ENCODE assay signal across 10 cellular contexts in the genomic region with DNA sequence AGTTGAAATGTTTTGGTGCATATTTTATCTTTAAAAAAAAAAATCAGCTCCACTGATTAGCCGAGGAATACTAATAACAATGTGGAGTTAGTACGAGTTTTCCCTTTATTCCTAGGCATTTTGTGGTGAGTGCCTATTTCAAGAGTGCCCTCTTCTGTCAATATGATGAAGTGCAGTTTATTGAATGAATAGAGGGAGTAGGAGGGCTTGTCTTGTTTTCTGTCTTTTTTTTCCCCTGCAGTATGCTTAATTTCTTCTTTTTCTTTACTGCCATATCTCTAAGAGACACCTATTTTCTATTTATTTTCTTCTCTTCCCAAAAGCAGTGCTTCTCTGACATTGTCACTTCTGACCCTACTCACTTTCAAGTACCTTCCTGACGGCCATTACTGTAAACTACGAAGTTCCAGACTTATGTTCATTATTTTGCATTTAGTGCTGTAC.
DNase-seq lines count a peak whose midpoint lies in the region; ATAC-seq and TF ChIP-seq lines count a peak whose summit lies in the region.
"Had no signal": no experiment of that assay in that cellular context is flagged by ENCODE, and none has a peak within 500 bp of the region (broad histone marks: within the 10 kb centered on the region; RNA-seq: fewer than 3 reads in every experiment).

No MANE protein-coding gene starts in this region.

- H3K27ac Mint-ChIP-seq in stimulated activated naive CD8-positive, alpha-beta T cell treated with anti-CD3 and anti-CD28 coated beads, Interleukin-15, amount 100 ng/mL, for 72 hours, result no peak overlapping the region

- dilution Hi-C loops in IMR-90 (cut with HindIII; ENCODE audit: low sequenced_read_pairs, unreplicated experiment), result no loop called here

- no peaks in the 10 kb centered on the region for H3K36me3 ChIP-seq in IMR-90 (ENCODE audit: control insufficient read depth, insufficient read depth, low read length)

- no peak overlapping the region for H3K56ac ChIP-seq in IMR-90 (ENCODE audit: extremely low read depth, insufficient read depth, low read length)

- H3K9me3 Mint-ChIP-seq in stimulated activated naive CD8-positive, alpha-beta T cell treated with anti-CD3 and anti-CD28 coated beads, Interleukin-15, amount 100 ng/mL, for 72 hours, result peaks cover 13 to 23% of the 10 kb centered on the region in 2 donors

- H3K4me2 ChIP-seq in IMR-90 (ENCODE audit: low read depth, low read length), result no peak overlapping the region

- H2BK20ac ChIP-seq in IMR-90 (ENCODE audit: low read depth, low read length), result peak overlapping the region; percentile 74; the same call in 1 of the 2 replicates

- peaks cover 5% of the 10 kb centered on the region; the same call in 1 of the 2 replicates for H3K9me3 ChIP-seq in IMR-90 (ENCODE audit: control insufficient read depth, insufficient read depth, low read length)

- peak overlapping the region; percentile 30; the same call in 1 of the 2 replicates for H3K18ac ChIP-seq in IMR-90 (ENCODE audit: low read depth, low read length)

- H3K4me3 Mint-ChIP-seq in stimulated activated naive CD8-positive, alpha-beta T cell treated with anti-CD3 and anti-CD28 coated beads, Interleukin-15, amount 100 ng/mL, for 72 hours, result no peak overlapping the region

- TF ChIP-seq POLR2A in IMR-90 (IDR thresholded peaks at IDR 0.05; ENCODE audit: low read depth, low read length), result no peak

- H2AK9ac ChIP-seq in IMR-90 (replicated peaks; ENCODE audit: low read depth, low read length, poor library complexity), result no peak overlapping the region

- H2BK15ac ChIP-seq in IMR-90 (ENCODE audit: low read depth, low read length), result no peak overlapping the region

- H2AK5ac ChIP-seq in IMR-90 (ENCODE audit: low read depth, low read length), result 0 out of 2 replicates have a peak overlapping the region, but pooled peaks have one; percentile 2

- DNase-seq in DMS114 treated with DMSO at 0.1 percent for 48 hours (lab: John Stamatoyannopoulos, UW; ENCODE audit: unreplicated experiment) (peak; percentile 55), IMR-90 (no peak), SKM-1 treated with dmso at 0.1 percent for 144 hours (lab: John Stamatoyannopoulos, UW; ENCODE audit: unreplicated experiment) (peak; percentile 39), left kidney (ENCODE audit: low read depth, low spot score) (peak; percentile 24), islet precursor cell (no peak), activated T-cell treated with anti-CD3 and anti-CD28 coated beads for 4 hours (no peak)
- DNase-seq in stimulated activated naive CD8-positive, alpha-beta T cell treated with anti-CD3 and anti-CD28 coated beads, Interleukin-15, amount 100 ng/mL, for 72 hours, result no peak
- no peak for DNase-seq in activated CD4-positive, alpha-beta T cell treated with anti-CD3 and anti-CD28 coated beads for 48 hours
- DNase-seq: activated gamma-delta T cell; stimulated activated CD4-positive, alpha-beta T cell treated with anti-CD3 and anti-CD28 coated beads, Interleukin-2, amount 100 ng/mL, for 24 hours had no signal

- POLR2A ChIA-PET in IMR-90 (lab: Charles Lee; ENCODE audit: unreplicated experiment), result interaction anchor here (0.6 kb wide), 1 partner anchor 184 kb away, joined by 3 read pairs; no protein-coding TSS in a partner anchor

- no peak overlapping the region; a peak in 2 of 4 replicates for H4K8ac ChIP-seq in IMR-90 (ENCODE audit: low read depth in 2 of 2, low read length in 2 of 2)

- intact Hi-C loops in IMR-90 (cut with micrococcal nuclease), result loop anchor here (10.0 kb wide), 1 partner anchor 231 kb away; no protein-coding TSS in a partner anchor

- WGBS in IMR-90 (ENCODE audit: extremely low coverage in 2 of 2, insufficient read length in 1 of 2), 2 experiments, result no CpG with 5 or more reads among the region's 4 CpGs

- peak overlapping the region; percentile 32 for H2BK5ac ChIP-seq in IMR-90 (ENCODE audit: low read depth, low read length, poor library complexity, severe bottlenecking)

- TF ChIP-seq RAD21 in IMR-90 (IDR thresholded peaks at IDR 0.05; ENCODE audit: low read length), result peak; percentile 50

- no peak overlapping the region for H3K27ac ChIP-seq in IMR-90 (ENCODE audit: insufficient read depth, low read length)

- in situ Hi-C loops in IMR-90 (cut with MboI; ENCODE audit: low sequenced_read_pairs), result no loop called here

- peaks cover 13% of the 10 kb centered on the region for H3K4me1 ChIP-seq in IMR-90 (ENCODE audit: control insufficient read depth, insufficient read depth, low read length)

- no peak overlapping the region for H3K14ac ChIP-seq in IMR-90 (replicated peaks; ENCODE audit: low read depth, low read length)

- H3K9ac ChIP-seq in IMR-90 (ENCODE audit: low read depth, low read length), result no peak overlapping the region

- peaks cover 47% of the 10 kb centered on the region for H3K27me3 Mint-ChIP-seq in stimulated activated naive CD8-positive, alpha-beta T cell treated with anti-CD3 and anti-CD28 coated beads, Interleukin-15, amount 100 ng/mL, for 72 hours

- no TSS peak for BruUV-seq in IMR-90 (replicated peaks; lab: Mats Ljungman, UMichigan)

- no peaks in the 10 kb centered on the region for H3K4me1 Mint-ChIP-seq in stimulated activated naive CD8-positive, alpha-beta T cell treated with anti-CD3 and anti-CD28 coated beads, Interleukin-15, amount 100 ng/mL, for 72 hours

- no peaks in the 10 kb centered on the region for H3K27me3 ChIP-seq in IMR-90 (ENCODE audit: control insufficient read depth, insufficient read depth, low read length)

- H4K91ac ChIP-seq in IMR-90 (ENCODE audit: insufficient read depth, low read depth, low read length), result no peak overlapping the region

- no peak overlapping the region for H3K4me3 ChIP-seq in IMR-90 (ENCODE audit: insufficient read depth, low read depth, low read length)

- no peak overlapping the region for H2AFZ ChIP-seq in IMR-90 (replicated peaks; ENCODE audit: low read length, poor library complexity)

- CTCF ChIA-PET in IMR-90 (lab: Yijun Ruan, JAX), result interaction anchor here (0.5 to 1.2 kb wide), 4 partner anchors 66 to 361 kb away, joined by 3 to 5 read pairs (median 4); no protein-coding TSS in a partner anchor

- no peak for ATAC-seq in IMR-90 (ENCODE audit: low read depth)
- ATAC-seq in stimulated activated naive CD8-positive, alpha-beta T cell treated with anti-CD3 and anti-CD28 coated beads, Interleukin-15, amount 100 ng/mL, for 72 hours, result no peak

- no peak overlapping the region for H4K5ac ChIP-seq in IMR-90 (ENCODE audit: low read depth, low read length)

- 0 out of 4 replicates have a peak, but pooled peaks cover 0 to 6% of the 10 kb centered on the region in 2 experiments for H3K79me1 ChIP-seq in IMR-90 (ENCODE audit: low read depth in 1 of 2, low read length in 2 of 2)

- H4K20me1 ChIP-seq in IMR-90 (ENCODE audit: insufficient read depth, low read length), result no peaks in the 10 kb centered on the region

- TF ChIP-seq CTCF in IMR-90 (conservative IDR thresholded peaks at IDR 0.05; ENCODE audit: low read depth, low read length), result peak; percentile 36

- H2BK120ac ChIP-seq in IMR-90 (ENCODE audit: low read depth, low read length), result peak overlapping the region; percentile 44; the same call in 1 of the 2 replicates

- no peak overlapping the region for H3K23ac ChIP-seq in IMR-90 (ENCODE audit: low read depth, low read length)

- no peak overlapping the region for H3K4ac ChIP-seq in IMR-90 (ENCODE audit: low read depth, low read length)

- peaks cover 18% of the 10 kb centered on the region for H3K9me1 ChIP-seq in IMR-90 (ENCODE audit: insufficient read depth, low read length)

TF ChIP-seq in IMR-90, 13 proteins besides CTCF, POLR2A, EP300 and RAD21:
- peak; percentile 33; the same call in 1 of the 2 replicates for TF ChIP-seq SMC3 (IDR thresholded peaks at IDR 0.05; ENCODE audit: low read depth, low read length)
- no peak for TF ChIP-seq MAFK (IDR thresholded peaks at IDR 0.05; ENCODE audit: low read depth, low read length)
- no peak for TF ChIP-seq CEBPB (IDR thresholded peaks at IDR 0.05; ENCODE audit: low read depth, low read length)

Comparison
In these comparisons a context has a peak if more than half of its experiments do, and no peak if none do; other contexts are left out.
1. DNase-seq: peak in DMS114 treated with DMSO at 0.1 percent for 48 hours (single experiment), SKM-1 treated with dmso at 0.1 percent for 144 hours (single experiment) and left kidney (single experiment); none in IMR-90 (single experiment), stimulated activated naive CD8-positive, alpha-beta T cell treated with anti-CD3 and anti-CD28 coated beads, Interleukin-15, amount 100 ng/mL, for 72 hours (0 of 2), islet precursor cell (single experiment), activated T-cell treated with anti-CD3 and anti-CD28 coated beads for 4 hours (single experiment) and activated CD4-positive, alpha-beta T cell treated with anti-CD3 and anti-CD28 coated beads for 48 hours (single experiment).